ENCODE assay signal across 15 cellular contexts in genomic region chr9:18979367-18979766, GRCh38. TPM values are rescaled to one million over a fixed set of nuclear protein-coding genes. Genes with fewer than 3 reads are reported as not detected.
A peak's percentile ranks its signal among the peaks of the same experiment; 100 is the strongest.
DNase-seq lines count a peak whose midpoint lies in the region; TF ChIP-seq lines count a peak whose summit lies in the region.
"Had no signal": no experiment of that assay in that cellular context is flagged by ENCODE, and none has a peak within 500 bp of the region (broad histone marks: within the 10 kb centered on the region; RNA-seq: fewer than 3 reads in every experiment).

No MANE protein-coding gene starts in this region.

- intact Hi-C loops in esophagus muscularis mucosa (cut with DNase I) = no loop called here

- H3K27me3 ChIP-seq in esophagus muscularis mucosa = no peaks in the 10 kb centered on the region
- H3K27me3 ChIP-seq in HAP-1 (ENCODE audit: low read depth) = no peaks in the 10 kb centered on the region
- H3K27me3 ChIP-seq: right lobe of liver had no signal

- TF ChIP-seq EP300 in esophagus muscularis mucosa (IDR thresholded peaks at IDR 0.05) = no peak

- H3K9me3 ChIP-seq in esophagus muscularis mucosa = peaks cover 0 to 7% (median 0%) of the 10 kb centered on the region in 4 donors
- 0 out of 2 replicates have a peak, but pooled peaks cover 2% of the 10 kb centered on the region for H3K9me3 ChIP-seq in HAP-1
- H3K9me3 ChIP-seq: right lobe of liver had no signal

- 69% methylated on average over 2 of the region's 2 CpGs for WGBS in esophagus muscularis mucosa

- no peaks in the 10 kb centered on the region for H3K9me3 Mint-ChIP-seq in activated naive CD8-positive, alpha-beta T cell treated with anti-CD3 and anti-CD28 coated beads for 36 hours
- H3K9me3 Mint-ChIP-seq: immature natural killer cell had no signal

- POLR2A ChIA-PET in GM10248 (lab: Yijun Ruan, JAX) = no interaction called here

- CTCF ChIA-PET in GM10248 (lab: Yijun Ruan, JAX) = interaction anchor here (0.9 to 1.9 kb wide), 2 partner anchors 10 to 486 kb away, joined by 3 to 4 read pairs; no protein-coding TSS in a partner anchor

- H3K4me1 ChIP-seq in esophagus muscularis mucosa (peaks cover 15 to 24% (median 22%) of the 10 kb centered on the region in 4 donors), HAP-1 (no peaks in the 10 kb centered on the region)
- H3K4me1 ChIP-seq: right lobe of liver had no signal

- H3K4me1 Mint-ChIP-seq in activated naive CD8-positive, alpha-beta T cell treated with anti-CD3 and anti-CD28 coated beads for 36 hours = peaks cover 7% of the 10 kb centered on the region

- no peak overlapping the region for H3K27ac ChIP-seq in esophagus muscularis mucosa (replicated peaks in 1 of 4)
- H3K27ac ChIP-seq: C4-2B, right lobe of liver, VCaP had no signal

- TF ChIP-seq POLR2A in esophagus muscularis mucosa (IDR thresholded peaks at IDR 0.05; ENCODE audit: low read depth) = no peak

- H3K27me3 Mint-ChIP-seq in activated naive CD8-positive, alpha-beta T cell treated with anti-CD3 and anti-CD28 coated beads for 36 hours = no peaks in the 10 kb centered on the region

- DNase-seq in ELR (ENCODE audit: low read depth) (peak; percentile 81), RPMI7951 (ENCODE audit: low read depth) (peak; percentile 61), esophagus muscularis mucosa (ENCODE audit: extremely low spot score) (peak; percentile 21), myocyte (ENCODE audit: low read depth) (peak; percentile 68), GM10248 (ENCODE audit: extremely low spot score) (no peak), HAP-1 (ENCODE audit: low spot score in 2 of 2) (no peak)
- no peak for DNase-seq in activated naive CD8-positive, alpha-beta T cell treated with anti-CD3 and anti-CD28 coated beads for 36 hours
- no peak for DNase-seq in stimulated activated CD4-positive, alpha-beta T cell treated with anti-CD3 and anti-CD28 coated beads, Interleukin-4, amount 100 ng/mL, for 4 hours
- DNase-seq: immature natural killer cell, NCI-H1694 treated with DMSO at 0.1 percent for 48 hours, NCI-H526, right lobe of liver had no signal

- H3K4me3 ChIP-seq in esophagus muscularis mucosa = no peak overlapping the region
- no peak overlapping the region for H3K4me3 ChIP-seq in HAP-1
- H3K4me3 ChIP-seq: right lobe of liver, SK-N-MC had no signal

- H3K36me3 ChIP-seq in esophagus muscularis mucosa (no peaks in the 10 kb centered on the region), HAP-1 (replicated peaks) (no peaks in the 10 kb centered on the region)
- H3K36me3 ChIP-seq: right lobe of liver had no signal

- no peak overlapping the region for H3K27ac Mint-ChIP-seq in activated naive CD8-positive, alpha-beta T cell treated with anti-CD3 and anti-CD28 coated beads for 36 hours
- H3K27ac Mint-ChIP-seq: immature natural killer cell had no signal

- in situ Hi-C loops in HAP-1 (cut with MboI; ENCODE audit: low sequenced_read_pairs) = no loop called here

- TF ChIP-seq CTCF in esophagus muscularis mucosa (IDR thresholded peaks at IDR 0.05) = no peak
- TF ChIP-seq CTCF in GM10248 (IDR thresholded peaks at IDR 0.05; ENCODE audit: control extremely low read depth, extremely low read depth, low read depth, missing control alignments) = no peak

- H3K4me3 Mint-ChIP-seq in activated naive CD8-positive, alpha-beta T cell treated with anti-CD3 and anti-CD28 coated beads for 36 hours = no peak overlapping the region
- H3K4me3 Mint-ChIP-seq: immature natural killer cell had no signal

- no peaks in the 10 kb centered on the region for H3K36me3 Mint-ChIP-seq in activated naive CD8-positive, alpha-beta T cell treated with anti-CD3 and anti-CD28 coated beads for 36 hours
- H3K36me3 Mint-ChIP-seq: immature natural killer cell had no signal

RNA-seq across cellular contexts. Expression of gene SAXO1, which starts 53.6 kb away (rescaled TPM):
- under 0.01 TPM in 1 of 2 replicates, not detected in the other for total RNA-seq in RPMI7951 (2014; rRNA removed; shearing (Covaris generic))
- under 1 TPM in 2 of 4 donors, not detected in 2; 0.11 to 0.17 TPM for total RNA-seq in esophagus muscularis mucosa
- 0.57 TPM in 1 of 2 replicates, not detected in the other for total RNA-seq in myocyte
- 0.15 TPM for polyA plus RNA-seq in myocyte (2012)
- not detected for total RNA-seq in activated naive CD8-positive, alpha-beta T cell treated with anti-CD3 and anti-CD28 coated beads for 36 hours
- polyA plus RNA-seq: immature natural killer cell had no signal

Comparison
In these comparisons a context has a peak if more than half of its experiments do, and no peak if none do; other contexts are left out.
1. DNase-seq: peak in ELR (single experiment), RPMI7951 (single experiment), esophagus muscularis mucosa (single experiment) and myocyte (single experiment); none in activated naive CD8-positive, alpha-beta T cell treated with anti-CD3 and anti-CD28 coated beads for 36 hours (single experiment), stimulated activated CD4-positive, alpha-beta T cell treated with anti-CD3 and anti-CD28 coated beads, Interleukin-4, amount 100 ng/mL, for 4 hours (0 of 2), GM10248 (single experiment) and HAP-1 (0 of 2).